ENCODE assay signal across 12 cellular contexts in genomic region chr22:26482171-26482570, GRCh38. TPM values are rescaled to one million over a fixed set of nuclear protein-coding genes. Genes with fewer than 3 reads are reported as not detected.
DNase-seq lines count a peak whose midpoint lies in the region; ATAC-seq and TF ChIP-seq lines count a peak whose summit lies in the region.
"Had no signal": no experiment of that assay in that cellular context is flagged by ENCODE, and none has a peak within 500 bp of the region (broad histone marks: within the 10 kb centered on the region; RNA-seq: fewer than 3 reads in every experiment).

No MANE protein-coding gene starts in this region.

- peaks cover 12% of the 10 kb centered on the region for H4K20me1 ChIP-seq in GM23338 (replicated peaks; ENCODE audit: insufficient read depth)

- peak overlapping the region; percentile 93; the same call in 1 of the 2 replicates for H3K9ac ChIP-seq in iPS-20b (ENCODE audit: low read depth, low read length)

- H3K9me3 Mint-ChIP-seq in GM23338, result 0 out of 3 replicates have a peak, but pooled peaks cover 2% of the 10 kb centered on the region
- H3K9me3 Mint-ChIP-seq in T-helper 1 cell treated with Interleukin-12 subunit alpha and Interleukin-12 subunit beta and Interleukin-4 antibody, amounts not matched to agents 30 μg/mL and 1 μg/mL, for 36 hours, result no peaks in the 10 kb centered on the region

- peaks cover 20% of the 10 kb centered on the region for H3F3A ChIP-seq in GM23338 (replicated peaks; ENCODE audit: low read depth)

- peak overlapping the region; percentile 33 for H3K27ac ChIP-seq in A673 (ENCODE audit: low read depth, low read length, poor library complexity, severe bottlenecking)
- no peak overlapping the region for H3K27ac ChIP-seq in GM23338 (ENCODE audit: low read depth)
- H3K27ac ChIP-seq in iPS-20b (ENCODE audit: low read length), result no peak overlapping the region

- BruUV-seq in A673 (replicated peaks; lab: Mats Ljungman, UMichigan), result no TSS peak

- H3K79me2 ChIP-seq in GM23338 (replicated peaks; ENCODE audit: insufficient read depth), result peaks cover 76% of the 10 kb centered on the region

- no peak overlapping the region; the same call in 1 of the 2 replicates for H3K27ac Mint-ChIP-seq in GM23338
- H3K27ac Mint-ChIP-seq in T-helper 1 cell treated with Interleukin-12 subunit alpha and Interleukin-12 subunit beta and Interleukin-4 antibody, amounts not matched to agents 30 μg/mL and 1 μg/mL, for 36 hours, result peak overlapping the region; percentile 87

- H3K9me3 ChIP-seq in A673 (ENCODE audit: low read depth, low read length, poor library complexity, severe bottlenecking) (no peaks in the 10 kb centered on the region), iPS-20b (ENCODE audit: insufficient read depth, low read depth, low read length) (no peaks in the 10 kb centered on the region)
- H3K9me3 ChIP-seq: upper lobe of right lung had no signal

- peaks cover 24% of the 10 kb centered on the region for H3K36me3 Mint-ChIP-seq in GM23338 (ENCODE audit: low read depth)
- peaks cover 11% of the 10 kb centered on the region for H3K36me3 Mint-ChIP-seq in T-helper 1 cell treated with Interleukin-12 subunit alpha and Interleukin-12 subunit beta and Interleukin-4 antibody, amounts not matched to agents 30 μg/mL and 1 μg/mL, for 36 hours (ENCODE audit: low read depth)

- TF ChIP-seq CTCF in A673 (conservative IDR thresholded peaks at IDR 0.05; ENCODE audit: low read depth, low read length), result no peak
- no peak for TF ChIP-seq CTCF in GM23338 (conservative IDR thresholded peaks at IDR 0.05; ENCODE audit: low read depth in 2 of 2)

- POLR2A ChIA-PET in A673 (lab: Charles Lee; ENCODE audit: low non-redundant PET), result no interaction called here

- peak overlapping the region; percentile 100; the same call in 1 of the 2 replicates for H3K4me2 ChIP-seq in GM23338

- H2AFZ ChIP-seq in GM23338, result no peak overlapping the region

- peaks cover 2% of the 10 kb centered on the region for H3K27me3 Mint-ChIP-seq in GM23338 (ENCODE audit: insufficient read depth, low read depth, poor library complexity)
- no peaks in the 10 kb centered on the region for H3K27me3 Mint-ChIP-seq in T-helper 1 cell treated with Interleukin-12 subunit alpha and Interleukin-12 subunit beta and Interleukin-4 antibody, amounts not matched to agents 30 μg/mL and 1 μg/mL, for 36 hours (ENCODE audit: low read depth)

- CTCF ChIA-PET in A673 (lab: Charles Lee), result interaction anchor here (0.5 kb wide), 1 partner anchor 118 kb away, joined by 6 read pairs; no protein-coding TSS in a partner anchor

- peaks cover 43% of the 10 kb centered on the region for H3K4me1 Mint-ChIP-seq in GM23338
- peaks cover 66% of the 10 kb centered on the region for H3K4me1 Mint-ChIP-seq in T-helper 1 cell treated with Interleukin-12 subunit alpha and Interleukin-12 subunit beta and Interleukin-4 antibody, amounts not matched to agents 30 μg/mL and 1 μg/mL, for 36 hours (ENCODE audit: low read depth)

- peaks cover 10% of the 10 kb centered on the region for H3K36me3 ChIP-seq in A673 (ENCODE audit: insufficient read depth, low read length, poor library complexity, severe bottlenecking)
- H3K36me3 ChIP-seq in GM23338 (ENCODE audit: insufficient read depth), result peaks cover 19% of the 10 kb centered on the region
- H3K36me3 ChIP-seq in iPS-20b (ENCODE audit: insufficient read depth, low read depth, low read length), result peaks cover 59% of the 10 kb centered on the region

- H3K4me1 ChIP-seq in A673 (ENCODE audit: insufficient read depth, low read length, poor library complexity, severe bottlenecking) (peaks cover 39% of the 10 kb centered on the region), GM23338 (ENCODE audit: insufficient read depth) (peaks cover 27% of the 10 kb centered on the region), iPS-20b (ENCODE audit: insufficient read depth, low read length) (peaks cover 10% of the 10 kb centered on the region)

- no peaks in the 10 kb centered on the region for H3K27me3 ChIP-seq in A673 (replicated peaks; ENCODE audit: insufficient read depth, low read depth, low read length, poor library complexity)
- no peaks in the 10 kb centered on the region for H3K27me3 ChIP-seq in GM23338 (ENCODE audit: insufficient read depth)
- no peaks in the 10 kb centered on the region for H3K27me3 ChIP-seq in iPS-20b (ENCODE audit: insufficient read depth, low read length)
- H3K27me3 ChIP-seq: upper lobe of right lung had no signal

- no peak for ATAC-seq in GM23338
- no peak for ATAC-seq in HG03159 (IDR thresholded peaks at IDR 0.05; ENCODE audit: unreplicated experiment)
- ATAC-seq in GM21360 (IDR thresholded peaks at IDR 0.05; ENCODE audit: unreplicated experiment), result no peak
- ATAC-seq: upper lobe of right lung had no signal

- intact Hi-C loops in A673 (cut with micrococcal nuclease; ENCODE audit: unreplicated experiment), result no loop called here

- peak overlapping the region; percentile 97 for H3K4me3 ChIP-seq in A673 (ENCODE audit: low read depth, low read length, poor library complexity, severe bottlenecking)
- peak overlapping the region; percentile 33; the same call in 1 of the 2 replicates for H3K4me3 ChIP-seq in GM23338
- no peak overlapping the region for H3K4me3 ChIP-seq in iPS-20b (ENCODE audit: low read length)

- H3K4me3 Mint-ChIP-seq in GM23338, result peak overlapping the region; percentile 98
- peak overlapping the region; percentile 96 for H3K4me3 Mint-ChIP-seq in T-helper 1 cell treated with Interleukin-12 subunit alpha and Interleukin-12 subunit beta and Interleukin-4 antibody, amounts not matched to agents 30 μg/mL and 1 μg/mL, for 36 hours

- H3K9me2 ChIP-seq in GM23338 (ENCODE audit: insufficient read depth), result no peaks in the 10 kb centered on the region

- DNase-seq in A673 (ENCODE audit: low spot score) (no peak), GM23338 (ENCODE audit: low spot score) (no peak), HuH-7.5 (ENCODE audit: low spot score) (no peak), HPDE6-E6E7 (ENCODE audit: extremely low spot score) (no peak)
- DNase-seq: mesendoderm; NCI-H524; stimulated activated CD4-positive, alpha-beta T cell treated with anti-CD3 and anti-CD28 coated beads, Interleukin-2, amount 100 ng/mL, for 24 hours; upper lobe of right lung had no signal

TF ChIP-seq in GM23338, 12 proteins besides CTCF, POLR2A, EP300 and RAD21:
- no peak for TF ChIP-seq EZH2phosphoT487 (IDR thresholded peaks at IDR 0.05; ENCODE audit: unreplicated experiment)

RNA-seq across cellular contexts. Expression of gene HPS4, which starts 1.4 kb away (rescaled TPM):
- 46.9 and 47.9 TPM in 2 replicates for total RNA-seq in A673 (2021)
- 36.9 and 49.4 TPM in 2 replicates for total RNA-seq in GM23338 (2014; rRNA removed; shearing (Covaris generic))
- 17.8 and 20.3 TPM in 2 replicates for polyA plus RNA-seq in GM23338 (2016; fragmentation: Nextera tagmentation; extraction: Ambion mirVana)

RNA-seq across cellular contexts. Expression of gene SRRD, which starts 1.5 kb away (rescaled TPM):
- 28.8 and 33.9 TPM in 2 replicates for total RNA-seq in A673 (2021)
- 17.8 and 34.4 TPM in 2 replicates for total RNA-seq in GM23338 (2014; rRNA removed; shearing (Covaris generic))
- 17.8 and 23.2 TPM in 2 replicates for polyA plus RNA-seq in GM23338 (2016; fragmentation: Nextera tagmentation; extraction: Ambion mirVana)

RNA-seq across cellular contexts. Expression of gene TFIP11, which starts 30.1 kb away (rescaled TPM):
- total RNA-seq in A673 (2021), result 44.0 and 46.4 TPM in 2 replicates
- 25.6 and 26.2 TPM in 2 replicates for total RNA-seq in GM23338 (2014; rRNA removed; shearing (Covaris generic))
- 17.1 and 20.4 TPM in 2 replicates for polyA plus RNA-seq in GM23338 (2016; fragmentation: Nextera tagmentation; extraction: Ambion mirVana)

RNA-seq across cellular contexts. Expression of gene ASPHD2, which starts 53.1 kb away (rescaled TPM):
- 1.2 and 1.4 TPM in 2 replicates for total RNA-seq in A673 (2021)
- 9.3 and 10.0 TPM in 2 replicates for total RNA-seq in GM23338 (2014; rRNA removed; shearing (Covaris generic))
- 6.0 and 8.3 TPM in 2 replicates for polyA plus RNA-seq in GM23338 (2016; fragmentation: Nextera tagmentation; extraction: Ambion mirVana)
